1 cellular context compared by ENCODE assay signal in the genomic region with DNA sequence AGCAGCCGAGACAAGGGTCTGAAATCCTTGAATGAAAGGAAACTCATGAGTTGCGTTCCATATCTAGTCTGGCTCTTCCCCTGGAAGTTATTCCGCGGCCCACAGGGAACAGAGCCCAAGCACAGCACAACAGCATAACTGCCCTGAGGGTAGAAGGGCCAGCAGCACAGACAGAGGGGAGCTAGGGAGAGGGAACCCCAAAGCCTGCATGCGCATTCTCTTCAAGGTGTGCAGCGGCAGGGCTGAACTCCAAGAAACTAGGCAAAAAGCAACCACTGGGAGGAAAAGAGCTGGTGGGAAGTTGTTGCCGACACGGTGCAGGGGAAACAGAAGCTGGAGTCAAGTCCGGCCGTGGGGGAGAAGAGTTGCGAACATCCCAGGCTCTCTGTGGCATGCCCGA.
TF ChIP-seq lines count a peak whose summit lies in the region.

No MANE protein-coding gene starts in this region.

TF ChIP-seq in GM23338, 12 proteins besides CTCF, POLR2A, EP300 and RAD21:
- TF ChIP-seq, protein P1, sequence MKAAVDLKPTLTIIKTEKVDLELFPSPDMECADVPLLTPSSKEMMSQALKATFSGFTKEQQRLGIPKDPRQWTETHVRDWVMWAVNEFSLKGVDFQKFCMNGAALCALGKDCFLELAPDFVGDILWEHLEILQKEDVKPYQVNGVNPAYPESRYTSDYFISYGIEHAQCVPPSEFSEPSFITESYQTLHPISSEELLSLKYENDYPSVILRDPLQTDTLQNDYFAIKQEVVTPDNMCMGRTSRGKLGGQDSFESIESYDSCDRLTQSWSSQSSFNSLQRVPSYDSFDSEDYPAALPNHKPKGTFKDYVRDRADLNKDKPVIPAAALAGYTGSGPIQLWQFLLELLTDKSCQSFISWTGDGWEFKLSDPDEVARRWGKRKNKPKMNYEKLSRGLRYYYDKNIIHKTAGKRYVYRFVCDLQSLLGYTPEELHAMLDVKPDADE (IDR thresholded peaks at IDR 0.05), result no peak
- TF ChIP-seq ZNF114 (CRISPR knock-in tag; IDR thresholded peaks at IDR 0.05), result no peak
- TF ChIP-seq STAT1 (IDR thresholded peaks at IDR 0.05; ENCODE audit: unreplicated experiment), result no peak
